Comparison of ENCODE assay signal across 35 cellular contexts in genomic region chr10:75176046-75176445, GRCh38.
"Had no signal": no experiment of that assay in that cellular context is flagged by ENCODE, and none has a peak within 500 bp of the region (broad histone marks: within the 10 kb centered on the region; RNA-seq: fewer than 3 reads in every experiment).

No MANE protein-coding gene starts in this region.

- ATAC-seq: activated CD8-positive, alpha-beta T cell treated with anti-CD3 and anti-CD28 coated beads for 36 hours; activated naive CD4-positive, alpha-beta T cell treated with anti-CD3 and anti-CD28 coated beads, Interleukin-2, amount 50 U/mL, for 72 hours; activated T-cell treated with anti-CD3 and anti-CD28 coated beads, Interleukin-2, amount 50 U/mL, for 4 hours; PC-3; WTC11 had no signal

- H3K9me3 Mint-ChIP-seq: activated CD8-positive, alpha-beta T cell treated with anti-CD3 and anti-CD28 coated beads for 36 hours; activated naive CD4-positive, alpha-beta T cell treated with anti-CD3 and anti-CD28 coated beads for 36 hours; activated naive CD4-positive, alpha-beta T cell treated with anti-CD3 and anti-CD28 coated beads, Interleukin-2, amount 50 U/mL, for 72 hours; activated T-cell treated with anti-CD3 and anti-CD28 coated beads, Interleukin-2, amount 50 U/mL, for 4 hours; activated T-helper 1 cell treated with anti-CD3 and anti-CD28 coated beads, Interleukin-12 subunit alpha, Interleukin-12 subunit beta, Interleukin-2, Interleukin-4 antibody, amounts not matched to agents 30 ng/mL and 10 ng/mL and 1 ng/mL, durations not matched to agents 14 hours and 24 hours and 36 hours; brain; T-helper 1 cell treated with Interleukin-12 subunit alpha and Interleukin-12 subunit beta and Interleukin-4 antibody, amounts not matched to agents 30 μg/mL and 1 μg/mL, for 36 hours; T-helper 2 cell treated with Interferon-gamma antibody and Interleukin-4, amounts not matched to agents 5 μg/mL and 100 μg/mL, for 36 hours; WTC11 had no signal

- H3K27me3 Mint-ChIP-seq: activated CD8-positive, alpha-beta T cell treated with anti-CD3 and anti-CD28 coated beads for 36 hours; brain had no signal

- DNase-seq: activated CD4-positive, alpha-beta T cell treated with anti-CD3 and anti-CD28 coated beads for 48 hours; activated CD4-positive, CD25-positive, alpha-beta regulatory T cell treated with anti-CD3 and anti-CD28 coated beads, Interleukin-2, amount 50 U/mL, for 72 hours; activated CD8-positive, alpha-beta memory T cell treated with anti-CD3 and anti-CD28 coated beads, Interleukin-2, amount 50 U/mL, for 4 hours; activated CD8-positive, alpha-beta T cell treated with anti-CD3 and anti-CD28 coated beads for 36 hours; activated gamma-delta T cell treated with Interleukin-2 at 50 U/mL for 16 hours; activated naive CD4-positive, alpha-beta T cell treated with anti-CD3 and anti-CD28 coated beads for 36 hours; activated T-cell treated with anti-CD3 and anti-CD28 coated beads for 4 hours; activated T-cell treated with anti-CD3 and anti-CD28 coated beads, Interleukin-2, amount 50 U/mL, for 4 hours; adrenal gland; anterior cingulate cortex; central memory CD4-positive, alpha-beta T cell; Kasumi-1; KG1; MG63; NCI-H1048; NCI-H1105 treated with DMSO at 0.1 percent for 48 hours; NCI-H1436; NCI-H1694; NCI-H1930; NCI-H2081 treated with DMSO at 0.1 percent for 48 hours; NCI-H510A; NCI-H526; NCI-H748 treated with DMSO at 0.1 percent for 48 hours; NK-92 treated with Interleukin-12 subunit alpha and Interleukin-12 subunit beta, amount 100 ng/mL, for 24 hours; PC-3; Peyer's patch; RPMI8226; SHP77 treated with DMSO at 0.1 percent for 48 hours; SK-N-SH had no signal

- H3K27ac Mint-ChIP-seq: activated CD8-positive, alpha-beta T cell treated with anti-CD3 and anti-CD28 coated beads for 36 hours; activated naive CD4-positive, alpha-beta T cell treated with anti-CD3 and anti-CD28 coated beads for 36 hours; activated T-helper 1 cell treated with anti-CD3 and anti-CD28 coated beads, Interleukin-12 subunit alpha, Interleukin-12 subunit beta, Interleukin-2, Interleukin-4 antibody, amounts not matched to agents 30 ng/mL and 10 ng/mL and 1 ng/mL, durations not matched to agents 14 hours and 24 hours and 36 hours; T-helper 1 cell treated with Interleukin-12 subunit alpha and Interleukin-12 subunit beta and Interleukin-4 antibody, amounts not matched to agents 30 μg/mL and 1 μg/mL, for 36 hours; T-helper 2 cell treated with Interferon-gamma antibody and Interleukin-4, amounts not matched to agents 5 μg/mL and 100 μg/mL, for 36 hours; WTC11 had no signal

- H3K4me1 Mint-ChIP-seq: brain, WTC11 had no signal

- H3K4me3 Mint-ChIP-seq: activated CD8-positive, alpha-beta T cell treated with anti-CD3 and anti-CD28 coated beads for 36 hours; activated naive CD4-positive, alpha-beta T cell treated with anti-CD3 and anti-CD28 coated beads for 36 hours; activated T-cell treated with anti-CD3 and anti-CD28 coated beads, Interleukin-2, amount 50 U/mL, for 4 hours; activated T-helper 1 cell treated with anti-CD3 and anti-CD28 coated beads, Interleukin-12 subunit alpha, Interleukin-12 subunit beta, Interleukin-2, Interleukin-4 antibody, amounts not matched to agents 30 ng/mL and 10 ng/mL and 1 ng/mL, durations not matched to agents 14 hours and 24 hours and 36 hours; brain; T-helper 1 cell treated with Interleukin-12 subunit alpha and Interleukin-12 subunit beta and Interleukin-4 antibody, amounts not matched to agents 30 μg/mL and 1 μg/mL, for 36 hours; T-helper 2 cell treated with Interferon-gamma antibody and Interleukin-4, amounts not matched to agents 5 μg/mL and 100 μg/mL, for 36 hours; WTC11 had no signal
